ENCODE assay signal across 20 cellular contexts in genomic region chr12:48038085-48038484, GRCh38. TPM values are rescaled to one million over a fixed set of nuclear protein-coding genes. Genes with fewer than 3 reads are reported as not detected.
DNase-seq lines count a peak whose midpoint lies in the region; ATAC-seq and TF ChIP-seq lines count a peak whose summit lies in the region.
"Had no signal": no experiment of that assay in that cellular context is flagged by ENCODE, and none has a peak within 500 bp of the region (broad histone marks: within the 10 kb centered on the region; RNA-seq: fewer than 3 reads in every experiment).

No MANE protein-coding gene starts in this region.

- H3K9me3 Mint-ChIP-seq in Caco-2 (ENCODE audit: unreplicated experiment) (no peaks in the 10 kb centered on the region), endodermal cell (no peaks in the 10 kb centered on the region), nephron (no peaks in the 10 kb centered on the region)
- H3K9me3 Mint-ChIP-seq: CD4-positive, CD25-positive, alpha-beta regulatory T cell; stimulated activated naive CD8-positive, alpha-beta T cell treated with anti-CD3 and anti-CD28 coated beads, Interleukin-15, amount 100 ng/mL, for 72 hours had no signal

- DNase-seq in Caco-2 (no peak), NAMALWA (ENCODE audit: low spot score) (peak; percentile 17), endodermal cell (no peak), hepatic stellate cell (ENCODE audit: low spot score) (no peak)
- DNase-seq in stimulated activated CD4-positive, alpha-beta T cell treated with anti-CD3 and anti-CD28 coated beads, Interleukin-4, amount 100 ng/mL, for 24 hours = no peak
- DNase-seq: activated CD4-positive, CD25-positive, alpha-beta regulatory T cell; activated CD8-positive, alpha-beta memory T cell treated with anti-CD3 and anti-CD28 coated beads for 24 hours; CD4-positive, CD25-positive, alpha-beta regulatory T cell; KBM-7; NCI-H1436 treated with DMSO at 0.1 percent for 48 hours; NCI-H2227 treated with DMSO at 0.1 percent for 48 hours; right lobe of liver; stimulated activated naive CD8-positive, alpha-beta T cell treated with anti-CD3 and anti-CD28 coated beads, Interleukin-15, amount 100 ng/mL, for 72 hours had no signal

- H3K4me3 ChIP-seq in Caco-2 (ENCODE audit: low read depth, low read length) (no peak overlapping the region), endodermal cell (ENCODE audit: low read length) (peak overlapping the region; percentile 4)
- H3K4me3 ChIP-seq: right lobe of liver had no signal

- H3K27ac Mint-ChIP-seq in Caco-2 (ENCODE audit: unreplicated experiment) (peak overlapping the region; percentile 97), endodermal cell (peak overlapping the region; percentile 89), nephron (peak overlapping the region; percentile 92 to 95 (median 92))

- H3K27me3 Mint-ChIP-seq in Caco-2 (ENCODE audit: insufficient read depth, unreplicated experiment) (no peaks in the 10 kb centered on the region), endodermal cell (ENCODE audit: insufficient read depth) (peaks cover 74% of the 10 kb centered on the region), nephron (ENCODE audit: low read depth) (no peaks in the 10 kb centered on the region)
- H3K27me3 Mint-ChIP-seq: stimulated activated naive CD8-positive, alpha-beta T cell treated with anti-CD3 and anti-CD28 coated beads, Interleukin-15, amount 100 ng/mL, for 72 hours had no signal

- H3K27me3 ChIP-seq in Caco-2 (replicated peaks; ENCODE audit: control insufficient read depth, insufficient read depth, low read length) (no peaks in the 10 kb centered on the region), endodermal cell (ENCODE audit: control insufficient read depth, insufficient read depth, low read length, poor library complexity, severe bottlenecking) (peaks cover 11% of the 10 kb centered on the region)
- H3K27me3 ChIP-seq: neutrophil, right lobe of liver had no signal

- H3K27ac ChIP-seq in endodermal cell (ENCODE audit: low read depth, low read length) = peak overlapping the region; percentile 95
- H3K27ac ChIP-seq: neutrophil, right lobe of liver had no signal

- BruUV-seq in Caco-2 (replicated peaks; lab: Mats Ljungman, UMichigan) = no TSS peak

- H3K4me3 Mint-ChIP-seq in Caco-2 (ENCODE audit: unreplicated experiment) (peak overlapping the region; percentile 27), endodermal cell (peak overlapping the region; percentile 32), nephron (no peak overlapping the region)
- H3K4me3 Mint-ChIP-seq: CD4-positive, CD25-positive, alpha-beta regulatory T cell; stimulated activated naive CD8-positive, alpha-beta T cell treated with anti-CD3 and anti-CD28 coated beads, Interleukin-15, amount 100 ng/mL, for 72 hours had no signal

- ATAC-seq in GM21390 (IDR thresholded peaks at IDR 0.05; ENCODE audit: unreplicated experiment) = no peak
- no peak for ATAC-seq in GM18907 (IDR thresholded peaks at IDR 0.05; ENCODE audit: unreplicated experiment)
- ATAC-seq: esophagus mucosa; stimulated activated naive CD8-positive, alpha-beta T cell treated with anti-CD3 and anti-CD28 coated beads, Interleukin-15, amount 100 ng/mL, for 72 hours had no signal

- no peaks in the 10 kb centered on the region for H3K9me3 ChIP-seq in Caco-2
- no peaks in the 10 kb centered on the region for H3K9me3 ChIP-seq in endodermal cell (ENCODE audit: control insufficient read depth, low read length)
- H3K9me3 ChIP-seq: neutrophil, right lobe of liver had no signal

- H3K9ac ChIP-seq in endodermal cell (ENCODE audit: extremely low read depth, low read length, poor library complexity, severe bottlenecking) = peak overlapping the region; percentile 66

- no peaks in the 10 kb centered on the region for H3K36me3 ChIP-seq in Caco-2 (ENCODE audit: control insufficient read depth, insufficient read depth, low read length)
- H3K36me3 ChIP-seq in endodermal cell (ENCODE audit: control insufficient read depth, insufficient read depth, low read length) = peaks cover 3% of the 10 kb centered on the region
- H3K36me3 ChIP-seq: right lobe of liver had no signal

- intact Hi-C loops in Caco-2 (cut with micrococcal nuclease; ENCODE audit: unreplicated experiment) = no loop called here

- WGBS in endodermal cell (ENCODE audit: insufficient coverage in 1 of 2, insufficient read length in 1 of 2), 2 experiments = 81 to 83% methylated on average over 5 of the region's 5 CpGs

- peaks cover 9% of the 10 kb centered on the region for H3K36me3 Mint-ChIP-seq in Caco-2 (ENCODE audit: insufficient read depth, unreplicated experiment)
- H3K36me3 Mint-ChIP-seq in endodermal cell (ENCODE audit: low read depth) = no peaks in the 10 kb centered on the region
- no peaks in the 10 kb centered on the region for H3K36me3 Mint-ChIP-seq in nephron (ENCODE audit: low read depth)
- H3K36me3 Mint-ChIP-seq: CD4-positive, CD25-positive, alpha-beta regulatory T cell had no signal

- H3K4me1 Mint-ChIP-seq in Caco-2 (ENCODE audit: low read depth, unreplicated experiment) (peaks cover 60% of the 10 kb centered on the region), endodermal cell (peaks cover 15% of the 10 kb centered on the region), nephron (peaks cover 15% of the 10 kb centered on the region)

- H3K4me1 ChIP-seq in Caco-2 = peaks cover 49% of the 10 kb centered on the region
- H3K4me1 ChIP-seq in endodermal cell (ENCODE audit: control insufficient read depth, insufficient read depth, low read length) = peaks cover 6% of the 10 kb centered on the region
- H3K4me1 ChIP-seq: right lobe of liver had no signal

- TF ChIP-seq CTCF in Caco-2 (IDR thresholded peaks at IDR 0.05; ENCODE audit: insufficient read depth in 1 of 2, low read depth in 1 of 2, low read length in 1 of 2, severe bottlenecking in 1 of 2, unreplicated experiment in 1 of 2) (no peak), endodermal cell (conservative IDR thresholded peaks at IDR 0.05) (no peak), nephron (IDR thresholded peaks at IDR 0.05; ENCODE audit: unreplicated experiment in 3 of 3) (no peak)

- POLR2A ChIA-PET in Caco-2 (lab: Charles Lee) = no interaction called here

- CTCF ChIA-PET in Caco-2 (lab: Charles Lee) = no interaction called here

RNA-seq across cellular contexts. Expression of gene COL2A1, which starts 33.8 kb away (rescaled TPM):
- 200 and 201 TPM in 2 replicates for total RNA-seq in Caco-2 (2022)
- 10 to 100 TPM; 12.4 to 21.0 TPM for total RNA-seq in endodermal cell
- polyA plus RNA-seq in endodermal cell (2013, experiment 1 of 2) = 365 TPM
- polyA plus RNA-seq in endodermal cell (2013, experiment 2 of 2) = 366 TPM
- total RNA-seq: CD4-positive, CD25-positive, alpha-beta regulatory T cell; esophagus mucosa; lung microvascular endothelial cell; right lobe of liver; T-helper 1 cell treated with Interleukin-12 subunit alpha and Interleukin-12 subunit beta and Interleukin-4 antibody, amounts not matched to agents 30 ng/mL and 1 ng/mL, for 36 hours had no signal
- polyA plus RNA-seq: CD4-positive, CD25-positive, alpha-beta regulatory T cell had no signal

Comparison
In these comparisons a context has a peak if more than half of its experiments do, and no peak if none do; other contexts are left out.
1. H3K4me3 Mint-ChIP-seq: peak in Caco-2 (single experiment) and endodermal cell (single experiment); none in nephron (0 of 3).
2. Peak in every context shown above with its lines, with median percentiles within 50 percentile points of each other: H3K27ac Mint-ChIP-seq.